Comparison of ENCODE assay signal across 9 cellular contexts in genomic region chr5:1793966-1794895, GRCh38. TPM values are rescaled to one million over a fixed set of nuclear protein-coding genes. Genes with fewer than 3 reads are reported as not detected.
DNase-seq lines count a peak whose midpoint lies in the region; ATAC-seq, FAIRE-seq and TF ChIP-seq lines count a peak whose summit lies in the region.
"Had no signal": no experiment of that assay in that cellular context is flagged by ENCODE, and none has a peak within 500 bp of the region (broad histone marks: within the 10 kb centered on the region; RNA-seq: fewer than 3 reads in every experiment).

No MANE protein-coding gene starts in this region.

- no peak overlapping the region for H3K4me3 ChIP-seq in PC-3 (ENCODE audit: low read length)
- H3K4me3 ChIP-seq in duodenal mucosa (ENCODE audit: low read depth in 1 of 2, low read length in 2 of 2), result peak overlapping the region; percentile 24 to 53
- H3K4me3 ChIP-seq in smooth muscle cell, result no peak overlapping the region

- H3K4me2 ChIP-seq in PC-3 (ENCODE audit: low read length), result peak overlapping the region; percentile 35
- peak overlapping the region; percentile 59 for H3K4me2 ChIP-seq in smooth muscle cell

- no peak for TF ChIP-seq POLR2A in GM12892 (IDR thresholded peaks at IDR 0.05; ENCODE audit: low read depth, low read length)

- FAIRE-seq in GM12892 (lab: Jason Lieb, UNC), result no peak

- CTCF ChIA-PET in activated CD4-positive, alpha-beta T cell treated with anti-CD3 and anti-CD28 coated beads, Interleukin-2, amount 10 ng/mL, durations not matched to agents 7 days and 5 days (lab: Charles Lee), result no interaction called here
- CTCF ChIA-PET in PC-3 (lab: Charles Lee), result no interaction called here

- peaks cover 2% of the 10 kb centered on the region for H3K9me3 Mint-ChIP-seq in activated CD4-positive, alpha-beta T cell treated with anti-CD3 and anti-CD28 coated beads, Interleukin-2, amount 10 ng/mL, durations not matched to agents 7 days and 5 days

- no peaks in the 10 kb centered on the region for H3K27me3 ChIP-seq in PC-3 (ENCODE audit: low read length)
- H3K27me3 ChIP-seq in duodenal mucosa (ENCODE audit: control insufficient read depth in 1 of 2, insufficient read depth in 2 of 2, low read length in 2 of 2), result no peaks in the 10 kb centered on the region
- H3K27me3 ChIP-seq in smooth muscle cell (ENCODE audit: low read depth), result no peaks in the 10 kb centered on the region

- H3K79me2 ChIP-seq in PC-3 (ENCODE audit: low read length), result peaks cover 27% of the 10 kb centered on the region
- H3K79me2 ChIP-seq in smooth muscle cell (ENCODE audit: low read depth), result peaks cover 16% of the 10 kb centered on the region

- H3F3A ChIP-seq in PC-3 (ENCODE audit: low read length, unreplicated experiment), result no peaks in the 10 kb centered on the region
- H3F3A ChIP-seq in smooth muscle cell (ENCODE audit: low read depth), result peaks cover 6% of the 10 kb centered on the region

- H3K36me3 ChIP-seq in PC-3 (ENCODE audit: low read depth, low read length) (peaks cover 17% of the 10 kb centered on the region), duodenal mucosa (ENCODE audit: control insufficient read depth in 1 of 2, insufficient read depth in 2 of 2, low read length in 2 of 2) (peaks cover 0 to 22% of the 10 kb centered on the region in 2 donors), smooth muscle cell (ENCODE audit: low read depth) (no peaks in the 10 kb centered on the region)

- no peaks in the 10 kb centered on the region for H3K27me3 Mint-ChIP-seq in activated CD4-positive, alpha-beta T cell treated with anti-CD3 and anti-CD28 coated beads, Interleukin-2, amount 10 ng/mL, durations not matched to agents 7 days and 5 days

- intact Hi-C loops in PC-3 (cut with micrococcal nuclease), result no loop called here

- H3K9ac ChIP-seq in PC-3 (ENCODE audit: low read length) (peak overlapping the region; percentile 21; the same call in 1 of the 2 replicates), duodenal mucosa (ENCODE audit: low read depth in 1 of 2, low read length in 2 of 2) (no peak overlapping the region), smooth muscle cell (ENCODE audit: low read depth) (peak overlapping the region; percentile 26)

- peaks cover 26% of the 10 kb centered on the region for H3K36me3 Mint-ChIP-seq in activated CD4-positive, alpha-beta T cell treated with anti-CD3 and anti-CD28 coated beads, Interleukin-2, amount 10 ng/mL, durations not matched to agents 7 days and 5 days (ENCODE audit: low read depth)

- no peak for DNase-seq in activated CD4-positive, alpha-beta T cell treated with anti-CD3 and anti-CD28 coated beads, Interleukin-2, amount 10 ng/mL, durations not matched to agents 7 days and 5 days
- DNase-seq in activated CD4-positive, alpha-beta T cell treated with anti-CD3 and anti-CD28 coated beads for 48 hours, result no peak
- peak; percentile 80 for DNase-seq in PC-3
- DNase-seq in smooth muscle cell (lab: John Stamatoyannopoulos, UW; ENCODE audit: unreplicated experiment), result peak; percentile 13
- DNase-seq in GM12892 (ENCODE audit: insufficient read length), result no peak
- no peak for DNase-seq in pons (ENCODE audit: low spot score)
- DNase-seq: AML-193 had no signal

- POLR2A ChIA-PET in activated CD4-positive, alpha-beta T cell treated with anti-CD3 and anti-CD28 coated beads, Interleukin-2, amount 10 ng/mL, durations not matched to agents 7 days and 5 days (lab: Charles Lee), result no interaction called here
- POLR2A ChIA-PET in PC-3 (lab: Charles Lee; ENCODE audit: unreplicated experiment), result no interaction called here

- H3K4me1 ChIP-seq in PC-3 (ENCODE audit: insufficient read depth, low read length), result peaks cover 68% of the 10 kb centered on the region
- peaks cover 11 to 31% of the 10 kb centered on the region in 2 donors for H3K4me1 ChIP-seq in duodenal mucosa (ENCODE audit: control insufficient read depth in 1 of 2, insufficient read depth in 2 of 2, low read length in 2 of 2)
- peaks cover 22% of the 10 kb centered on the region for H3K4me1 ChIP-seq in smooth muscle cell (ENCODE audit: low read depth)

- peak overlapping the region; percentile 98 for H3K27ac Mint-ChIP-seq in activated CD4-positive, alpha-beta T cell treated with anti-CD3 and anti-CD28 coated beads, Interleukin-2, amount 10 ng/mL, durations not matched to agents 7 days and 5 days

- no peaks in the 10 kb centered on the region for H3K9me2 ChIP-seq in PC-3 (replicated peaks; ENCODE audit: low read length)

- peak; percentile 44 for ATAC-seq in PC-3
- no peak for ATAC-seq in GM21737 (IDR thresholded peaks at IDR 0.05; ENCODE audit: unreplicated experiment)

- peaks cover 81% of the 10 kb centered on the region for H3K4me1 Mint-ChIP-seq in activated CD4-positive, alpha-beta T cell treated with anti-CD3 and anti-CD28 coated beads, Interleukin-2, amount 10 ng/mL, durations not matched to agents 7 days and 5 days

- H3K4me3 Mint-ChIP-seq in activated CD4-positive, alpha-beta T cell treated with anti-CD3 and anti-CD28 coated beads, Interleukin-2, amount 10 ng/mL, durations not matched to agents 7 days and 5 days, result peak overlapping the region; percentile 75

- H3K27ac ChIP-seq in PC-3 (ENCODE audit: low read length) (peak overlapping the region; percentile 70), duodenal mucosa (ENCODE audit: low read depth, low read length) (no peak overlapping the region), smooth muscle cell (ENCODE audit: low read depth) (peak overlapping the region; percentile 87)

- no peak overlapping the region for H2AFZ ChIP-seq in PC-3 (ENCODE audit: low read length)
- no peak overlapping the region for H2AFZ ChIP-seq in smooth muscle cell (ENCODE audit: low read depth)

- H4K20me1 ChIP-seq in PC-3 (ENCODE audit: low read length) (peaks cover 12% of the 10 kb centered on the region; the same call in 1 of the 2 replicates), smooth muscle cell (ENCODE audit: low read depth) (no peaks in the 10 kb centered on the region)

- WGBS in smooth muscle cell (ENCODE audit: low lambda C conversion rate), result 62% methylated on average over 33 of the region's 33 CpGs

- BruUV-seq in PC-3 (replicated peaks; lab: Mats Ljungman, UMichigan), result no TSS peak

- TF ChIP-seq CTCF in PC-3 (conservative IDR thresholded peaks at IDR 0.05; ENCODE audit: low read depth, low read length) (no peak), smooth muscle cell (IDR thresholded peaks at IDR 0.05; ENCODE audit: borderline replicate concordance, insufficient read depth, poor library complexity, severe bottlenecking) (no peak)

- H3K9me3 ChIP-seq in PC-3 (ENCODE audit: low read length) (no peaks in the 10 kb centered on the region), duodenal mucosa (ENCODE audit: control insufficient read depth in 1 of 2, low read length in 2 of 2) (no peaks in the 10 kb centered on the region), smooth muscle cell (replicated peaks; ENCODE audit: low read depth) (no peaks in the 10 kb centered on the region)

RNA-seq across cellular contexts. Expression of gene MRPL36, which starts 5.4 kb away (rescaled TPM):
- total RNA-seq in activated CD4-positive, alpha-beta T cell treated with anti-CD3 and anti-CD28 coated beads, Interleukin-2, amount 10 ng/mL, durations not matched to agents 7 days and 5 days, result 10 to 100 TPM; 41.5 to 46.9 TPM
- total RNA-seq in PC-3 (2014; rRNA removed) (91.9 and 116 TPM in 2 replicates), smooth muscle cell (42.9 and 51.0 TPM in 2 replicates)
- 110 and 126 TPM in 2 replicates for polyA plus RNA-seq in smooth muscle cell
- 66.1 TPM for polyA plus RNA-seq in GM12892 (2012; ENCODE audit: missing spikeins)

RNA-seq across cellular contexts. Expression of gene NDUFS6, which starts 7.0 kb away (rescaled TPM):
- 10 to 100 TPM; 20.8 to 31.7 TPM for total RNA-seq in activated CD4-positive, alpha-beta T cell treated with anti-CD3 and anti-CD28 coated beads, Interleukin-2, amount 10 ng/mL, durations not matched to agents 7 days and 5 days
- 104 and 144 TPM in 2 replicates for total RNA-seq in PC-3 (2014; rRNA removed)
- 37.7 and 50.8 TPM in 2 replicates for total RNA-seq in smooth muscle cell
- polyA plus RNA-seq in smooth muscle cell, result 146 and 153 TPM in 2 replicates
- polyA plus RNA-seq in GM12892 (2012; ENCODE audit: missing spikeins), result 55.0 TPM

Comparison
In these comparisons a context has a peak if more than half of its experiments do, and no peak if none do; other contexts are left out.
1. DNase-seq: peak in PC-3 (single experiment) and smooth muscle cell (single experiment); none in activated CD4-positive, alpha-beta T cell treated with anti-CD3 and anti-CD28 coated beads, Interleukin-2, amount 10 ng/mL, durations not matched to agents 7 days and 5 days (single experiment), activated CD4-positive, alpha-beta T cell treated with anti-CD3 and anti-CD28 coated beads for 48 hours (single experiment), GM12892 (single experiment) and pons (single experiment).
2. H3K4me3 ChIP-seq: peak in duodenal mucosa (2 of 2); none in PC-3 (single experiment) and smooth muscle cell (single experiment).
3. H3K9ac ChIP-seq: peak in PC-3 (single experiment) and smooth muscle cell (single experiment); none in duodenal mucosa (0 of 2).